ENCODE assay signal across 14 cellular contexts in genomic region chr6:155580904-155581303, GRCh38.
DNase-seq lines count a peak whose midpoint lies in the region; ATAC-seq and TF ChIP-seq lines count a peak whose summit lies in the region.
"Had no signal": no experiment of that assay in that cellular context is flagged by ENCODE, and none has a peak within 500 bp of the region (broad histone marks: within the 10 kb centered on the region; RNA-seq: fewer than 3 reads in every experiment).

No MANE protein-coding gene starts in this region.

- no peaks in the 10 kb centered on the region for H3K36me3 ChIP-seq in WERI-Rb-1
- no peaks in the 10 kb centered on the region for H3K36me3 ChIP-seq in kidney epithelial cell (ENCODE audit: control insufficient read depth, insufficient read depth, low read length)
- H3K36me3 ChIP-seq: vagina had no signal

- no peak overlapping the region for H3K27ac ChIP-seq in WERI-Rb-1
- H3K27ac ChIP-seq: vagina had no signal

- H3K27me3 ChIP-seq in WERI-Rb-1 (ENCODE audit: insufficient read depth, low read depth, severe bottlenecking): no peaks in the 10 kb centered on the region
- no peaks in the 10 kb centered on the region for H3K27me3 ChIP-seq in kidney epithelial cell (ENCODE audit: control insufficient read depth, insufficient read depth, low read length)
- H3K27me3 ChIP-seq: vagina had no signal

- H3K4me3 ChIP-seq in WERI-Rb-1 (ENCODE audit: low read depth, low read length): no peak overlapping the region
- no peak overlapping the region for H3K4me3 ChIP-seq in kidney epithelial cell (ENCODE audit: low read depth, low read length)
- H3K4me3 ChIP-seq: vagina had no signal

- TF ChIP-seq CTCF in WERI-Rb-1 (IDR thresholded peaks at IDR 0.05; ENCODE audit: low read depth, low read length): peak; percentile 48; the same call in 1 of the 2 replicates
- peak; percentile 6 for TF ChIP-seq CTCF in kidney epithelial cell (IDR thresholded peaks at IDR 0.05; ENCODE audit: insufficient read depth, low read length, poor library complexity, severe bottlenecking)

- no peaks in the 10 kb centered on the region for H3K9me3 ChIP-seq in WERI-Rb-1 (ENCODE audit: severe bottlenecking)
- H3K9me3 ChIP-seq: vagina had no signal

- ATAC-seq in activated CD4-positive, CD25-positive, alpha-beta regulatory T cell treated with anti-CD3 and anti-CD28 coated beads, Interleukin-2, amount 50 U/mL, for 24 hours: no peak
- ATAC-seq: WTC11 had no signal

- peak; percentile 3 for DNase-seq in ELR (ENCODE audit: low read depth)
- peak; percentile 2 for DNase-seq in HT-29 (ENCODE audit: low spot score)
- DNase-seq in WERI-Rb-1: peak; percentile 17
- DNase-seq in kidney epithelial cell (ENCODE audit: low read depth): no peak
- DNase-seq in COLO829 (ENCODE audit: low spot score): no peak
- DNase-seq in superior temporal gyrus (ENCODE audit: extremely low spot score): no peak
- DNase-seq: naive B cell; NCI-H1694; Right ventricle myocardium superior; stimulated activated CD8-positive, alpha-beta memory T cell treated with anti-CD3 and anti-CD28 coated beads, Interleukin-4, amount 100 ng/mL, for 48 hours; substantia nigra had no signal

Comparison
In these comparisons a context has a peak if more than half of its experiments do, and no peak if none do; other contexts are left out.
1. DNase-seq: peak in ELR (single experiment), HT-29 (single experiment) and WERI-Rb-1 (single experiment); none in kidney epithelial cell (single experiment), COLO829 (single experiment) and superior temporal gyrus (single experiment).